Comparison of ENCODE assay signal across 1 cellular context in genomic region chr15:95119041-95119440, GRCh38.
TF ChIP-seq lines count a peak whose summit lies in the region.

No MANE protein-coding gene starts in this region.

TF ChIP-seq in IMR-90, 13 proteins besides CTCF, POLR2A, EP300 and RAD21 (continued from another document):
- TF ChIP-seq FOS (IDR thresholded peaks at IDR 0.05; ENCODE audit: low read depth, low read length) (no peak), MAFK (IDR thresholded peaks at IDR 0.05; ENCODE audit: low read depth, low read length) (no peak), CEBPB (IDR thresholded peaks at IDR 0.05; ENCODE audit: low read depth, low read length) (no peak), ELK1 (IDR thresholded peaks at IDR 0.05; ENCODE audit: borderline replicate concordance, low read depth, low read length) (no peak), MXI1 (IDR thresholded peaks at IDR 0.05; ENCODE audit: borderline replicate concordance, low read depth, low read length) (no peak), MAZ (IDR thresholded peaks at IDR 0.05; ENCODE audit: borderline replicate concordance, low read depth, low read length) (no peak), RFX5 (IDR thresholded peaks at IDR 0.05; ENCODE audit: low read depth, low read length) (no peak), NFE2L2 (IDR thresholded peaks at IDR 0.05; ENCODE audit: low read depth, low read length) (no peak), RCOR1 (IDR thresholded peaks at IDR 0.05; ENCODE audit: insufficient replicate concordance, low read length) (no peak), SMC3 (IDR thresholded peaks at IDR 0.05; ENCODE audit: low read depth, low read length) (no peak), CHD1 (IDR thresholded peaks at IDR 0.05; ENCODE audit: low read depth, low read length) (no peak)
- TF ChIP-seq, protein P1, sequence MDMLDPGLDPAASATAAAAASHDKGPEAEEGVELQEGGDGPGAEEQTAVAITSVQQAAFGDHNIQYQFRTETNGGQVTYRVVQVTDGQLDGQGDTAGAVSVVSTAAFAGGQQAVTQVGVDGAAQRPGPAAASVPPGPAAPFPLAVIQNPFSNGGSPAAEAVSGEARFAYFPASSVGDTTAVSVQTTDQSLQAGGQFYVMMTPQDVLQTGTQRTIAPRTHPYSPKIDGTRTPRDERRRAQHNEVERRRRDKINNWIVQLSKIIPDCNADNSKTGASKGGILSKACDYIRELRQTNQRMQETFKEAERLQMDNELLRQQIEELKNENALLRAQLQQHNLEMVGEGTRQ (IDR thresholded peaks at IDR 0.05; ENCODE audit: low read depth, low read length): no peak
